Comparison of ENCODE assay signal across 8 cellular contexts in the genomic region with DNA sequence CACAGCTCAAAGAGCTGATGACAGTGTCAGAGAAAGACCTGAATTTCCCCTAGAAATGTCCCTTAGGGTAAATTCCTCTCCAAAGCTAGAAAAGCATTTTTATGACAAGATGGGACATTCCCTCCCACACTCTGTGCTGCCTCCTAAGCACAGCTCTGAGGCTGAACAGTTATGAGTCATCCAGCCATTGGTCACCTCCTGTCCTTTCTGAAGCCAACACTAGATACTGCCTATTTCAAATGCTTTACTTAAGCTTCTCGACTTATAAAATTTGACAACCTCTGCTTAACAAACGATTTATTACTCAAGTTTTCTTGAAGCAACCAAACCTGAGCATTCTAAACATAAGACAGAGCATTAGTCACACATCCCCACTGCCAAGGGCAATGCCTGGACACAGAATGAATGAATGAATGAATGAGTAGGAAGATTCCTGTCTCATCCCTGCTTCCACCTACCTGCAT.
DNase-seq lines count a peak whose midpoint lies in the region; ATAC-seq and TF ChIP-seq lines count a peak whose summit lies in the region.

No MANE protein-coding gene starts in this region.

- H3K36me3 Mint-ChIP-seq in T-helper 2 cell treated with Interferon-gamma antibody and Interleukin-4, amounts not matched to agents 5 μg/mL and 100 μg/mL, for 36 hours (ENCODE audit: low read depth), result no peaks in the 10 kb centered on the region

- peaks cover 21% of the 10 kb centered on the region for H3K4me1 Mint-ChIP-seq in T-helper 2 cell treated with Interferon-gamma antibody and Interleukin-4, amounts not matched to agents 5 μg/mL and 100 μg/mL, for 36 hours (ENCODE audit: low read depth)

- peaks cover 33% of the 10 kb centered on the region for H3K27me3 Mint-ChIP-seq in T-helper 2 cell treated with Interferon-gamma antibody and Interleukin-4, amounts not matched to agents 5 μg/mL and 100 μg/mL, for 36 hours (ENCODE audit: low read depth)

- DNase-seq in GM10248 (ENCODE audit: extremely low spot score) (peak; percentile 59), fibroblast of gingiva (ENCODE audit: low read depth) (peak; percentile 2), NOMO-1 treated with dmso at 0.1 percent for 144 hours (lab: John Stamatoyannopoulos, UW; ENCODE audit: unreplicated experiment) (no peak), DMS153 treated with DMSO at 0.1 percent for 48 hours (lab: John Stamatoyannopoulos, UW; ENCODE audit: unreplicated experiment) (no peak)
- no peak for DNase-seq in stimulated activated CD4-positive, alpha-beta T cell treated with anti-CD3 and anti-CD28 coated beads, Interleukin-2, amount 100 ng/mL, for 48 hours
- no peak for DNase-seq in T-helper 2 cell treated with Interferon-gamma antibody and Interleukin-4, amounts not matched to agents 5 μg/mL and 100 μg/mL, for 36 hours (ENCODE audit: low spot score)

- POLR2A ChIA-PET in GM10248 (lab: Yijun Ruan, JAX), result interaction anchor here (3.0 kb wide), 1 partner anchor 10 kb away, joined by 14 read pairs; no protein-coding TSS in a partner anchor

- CTCF ChIA-PET in GM10248 (lab: Yijun Ruan, JAX), result interaction anchor here (1.0 to 2.3 kb wide), 4 partner anchors 10 to 76 kb away, joined by 3 to 9 read pairs (median 6); no protein-coding TSS in a partner anchor

- H3K27ac Mint-ChIP-seq in T-helper 2 cell treated with Interferon-gamma antibody and Interleukin-4, amounts not matched to agents 5 μg/mL and 100 μg/mL, for 36 hours, result no peak overlapping the region

- TF ChIP-seq CTCF in GM10248 (IDR thresholded peaks at IDR 0.05; ENCODE audit: control extremely low read depth, extremely low read depth, low read depth, missing control alignments), result no peak

- H3K4me3 Mint-ChIP-seq in T-helper 2 cell treated with Interferon-gamma antibody and Interleukin-4, amounts not matched to agents 5 μg/mL and 100 μg/mL, for 36 hours, result no peak overlapping the region

- peak; percentile 67 for ATAC-seq in GM21576 (IDR thresholded peaks at IDR 0.05; ENCODE audit: unreplicated experiment)
- peak; percentile 47 for ATAC-seq in HG03575 (IDR thresholded peaks at IDR 0.05; ENCODE audit: extremely low read depth, insufficient number of reproducible peaks, low FRiP score, unreplicated experiment)

- H3K9me3 Mint-ChIP-seq in T-helper 2 cell treated with Interferon-gamma antibody and Interleukin-4, amounts not matched to agents 5 μg/mL and 100 μg/mL, for 36 hours, result no peaks in the 10 kb centered on the region

Comparison
In these comparisons a context has a peak if more than half of its experiments do, and no peak if none do; other contexts are left out.
1. DNase-seq: peak in GM10248 (single experiment) and fibroblast of gingiva (single experiment); none in NOMO-1 treated with dmso at 0.1 percent for 144 hours (single experiment), stimulated activated CD4-positive, alpha-beta T cell treated with anti-CD3 and anti-CD28 coated beads, Interleukin-2, amount 100 ng/mL, for 48 hours (0 of 2), DMS153 treated with DMSO at 0.1 percent for 48 hours (single experiment) and T-helper 2 cell treated with Interferon-gamma antibody and Interleukin-4, amounts not matched to agents 5 μg/mL and 100 μg/mL, for 36 hours (single experiment).